ENCODE assay signal across 1 cellular context in the genomic region with DNA sequence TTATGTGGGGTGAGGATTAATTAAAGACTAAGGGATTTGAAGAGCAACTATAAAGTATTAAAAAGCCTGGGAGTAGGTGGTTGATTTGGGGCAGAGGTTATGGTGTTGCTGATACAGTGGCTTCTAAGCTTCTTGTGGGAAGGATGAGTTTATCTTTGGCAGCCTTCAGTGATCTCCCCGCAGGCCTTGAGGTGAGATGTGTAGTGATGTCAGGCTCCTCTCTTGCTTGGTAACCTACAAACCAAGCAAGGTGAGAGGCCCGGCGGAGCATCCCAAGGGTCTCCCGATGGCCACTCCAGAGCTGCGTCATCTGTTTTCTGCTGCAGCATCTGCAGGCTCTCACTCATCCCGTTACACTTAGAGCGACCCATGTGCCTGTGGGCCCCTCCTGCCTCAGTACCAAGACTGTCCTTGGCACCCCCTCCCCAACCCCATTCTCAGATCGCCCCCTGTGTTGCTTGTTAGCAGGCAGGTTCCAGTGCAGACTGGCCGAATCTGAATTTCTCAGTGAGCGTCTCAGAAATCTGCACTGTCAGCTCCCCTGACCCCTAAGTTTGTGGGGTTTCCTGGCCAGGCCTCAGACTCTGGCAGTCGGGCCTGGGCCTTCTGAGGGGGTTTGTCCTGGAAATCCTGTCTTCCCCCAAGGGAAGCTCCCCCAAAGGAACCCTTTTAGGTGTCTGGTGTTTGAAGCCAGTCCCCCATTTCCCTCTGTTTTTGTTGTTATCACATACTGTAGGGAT.
A peak's percentile ranks its signal among the peaks of the same experiment; 100 is the strongest.
TF ChIP-seq lines count a peak whose summit lies in the region.

No MANE protein-coding gene starts in this region.

TF ChIP-seq in K562, 482 proteins besides CTCF, POLR2A, EP300 and RAD21 (continued from another document and continues in another):
- TF ChIP-seq, protein P1, sequence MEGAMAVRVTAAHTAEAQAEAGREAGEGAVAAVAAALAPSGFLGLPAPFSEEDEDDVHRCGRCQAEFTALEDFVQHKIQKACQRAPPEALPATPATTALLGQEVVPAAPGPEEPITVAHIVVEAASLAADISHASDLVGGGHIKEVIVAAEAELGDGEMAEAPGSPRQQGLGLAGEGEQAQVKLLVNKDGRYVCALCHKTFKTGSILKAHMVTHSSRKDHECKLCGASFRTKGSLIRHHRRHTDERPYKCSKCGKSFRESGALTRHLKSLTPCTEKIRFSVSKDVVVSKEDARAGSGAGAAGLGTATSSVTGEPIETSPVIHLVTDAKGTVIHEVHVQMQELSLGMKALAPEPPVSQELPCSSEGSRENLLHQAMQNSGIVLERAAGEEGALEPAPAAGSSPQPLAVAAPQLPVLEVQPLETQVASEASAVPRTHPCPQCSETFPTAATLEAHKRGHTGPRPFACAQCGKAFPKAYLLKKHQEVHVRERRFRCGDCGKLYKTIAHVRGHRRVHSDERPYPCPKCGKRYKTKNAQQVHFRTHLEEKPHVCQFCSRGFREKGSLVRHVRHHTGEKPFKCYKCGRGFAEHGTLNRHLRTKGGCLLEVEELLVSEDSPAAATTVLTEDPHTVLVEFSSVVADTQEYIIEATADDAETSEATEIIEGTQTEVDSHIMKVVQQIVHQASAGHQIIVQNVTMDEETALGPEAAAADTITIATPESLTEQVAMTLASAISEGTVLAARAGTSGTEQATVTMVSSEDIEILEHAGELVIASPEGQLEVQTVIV (CRISPR knock-in tag; IDR thresholded peaks at IDR 0.05; ENCODE audit: borderline replicate concordance), result no peak
- peak; percentile 48; the same call in 1 of the 2 replicates for TF ChIP-seq ZBTB7A (IDR thresholded peaks at IDR 0.05; ENCODE audit: borderline replicate concordance, control insufficient read depth, low read depth, low read length)
- TF ChIP-seq, protein P2, sequence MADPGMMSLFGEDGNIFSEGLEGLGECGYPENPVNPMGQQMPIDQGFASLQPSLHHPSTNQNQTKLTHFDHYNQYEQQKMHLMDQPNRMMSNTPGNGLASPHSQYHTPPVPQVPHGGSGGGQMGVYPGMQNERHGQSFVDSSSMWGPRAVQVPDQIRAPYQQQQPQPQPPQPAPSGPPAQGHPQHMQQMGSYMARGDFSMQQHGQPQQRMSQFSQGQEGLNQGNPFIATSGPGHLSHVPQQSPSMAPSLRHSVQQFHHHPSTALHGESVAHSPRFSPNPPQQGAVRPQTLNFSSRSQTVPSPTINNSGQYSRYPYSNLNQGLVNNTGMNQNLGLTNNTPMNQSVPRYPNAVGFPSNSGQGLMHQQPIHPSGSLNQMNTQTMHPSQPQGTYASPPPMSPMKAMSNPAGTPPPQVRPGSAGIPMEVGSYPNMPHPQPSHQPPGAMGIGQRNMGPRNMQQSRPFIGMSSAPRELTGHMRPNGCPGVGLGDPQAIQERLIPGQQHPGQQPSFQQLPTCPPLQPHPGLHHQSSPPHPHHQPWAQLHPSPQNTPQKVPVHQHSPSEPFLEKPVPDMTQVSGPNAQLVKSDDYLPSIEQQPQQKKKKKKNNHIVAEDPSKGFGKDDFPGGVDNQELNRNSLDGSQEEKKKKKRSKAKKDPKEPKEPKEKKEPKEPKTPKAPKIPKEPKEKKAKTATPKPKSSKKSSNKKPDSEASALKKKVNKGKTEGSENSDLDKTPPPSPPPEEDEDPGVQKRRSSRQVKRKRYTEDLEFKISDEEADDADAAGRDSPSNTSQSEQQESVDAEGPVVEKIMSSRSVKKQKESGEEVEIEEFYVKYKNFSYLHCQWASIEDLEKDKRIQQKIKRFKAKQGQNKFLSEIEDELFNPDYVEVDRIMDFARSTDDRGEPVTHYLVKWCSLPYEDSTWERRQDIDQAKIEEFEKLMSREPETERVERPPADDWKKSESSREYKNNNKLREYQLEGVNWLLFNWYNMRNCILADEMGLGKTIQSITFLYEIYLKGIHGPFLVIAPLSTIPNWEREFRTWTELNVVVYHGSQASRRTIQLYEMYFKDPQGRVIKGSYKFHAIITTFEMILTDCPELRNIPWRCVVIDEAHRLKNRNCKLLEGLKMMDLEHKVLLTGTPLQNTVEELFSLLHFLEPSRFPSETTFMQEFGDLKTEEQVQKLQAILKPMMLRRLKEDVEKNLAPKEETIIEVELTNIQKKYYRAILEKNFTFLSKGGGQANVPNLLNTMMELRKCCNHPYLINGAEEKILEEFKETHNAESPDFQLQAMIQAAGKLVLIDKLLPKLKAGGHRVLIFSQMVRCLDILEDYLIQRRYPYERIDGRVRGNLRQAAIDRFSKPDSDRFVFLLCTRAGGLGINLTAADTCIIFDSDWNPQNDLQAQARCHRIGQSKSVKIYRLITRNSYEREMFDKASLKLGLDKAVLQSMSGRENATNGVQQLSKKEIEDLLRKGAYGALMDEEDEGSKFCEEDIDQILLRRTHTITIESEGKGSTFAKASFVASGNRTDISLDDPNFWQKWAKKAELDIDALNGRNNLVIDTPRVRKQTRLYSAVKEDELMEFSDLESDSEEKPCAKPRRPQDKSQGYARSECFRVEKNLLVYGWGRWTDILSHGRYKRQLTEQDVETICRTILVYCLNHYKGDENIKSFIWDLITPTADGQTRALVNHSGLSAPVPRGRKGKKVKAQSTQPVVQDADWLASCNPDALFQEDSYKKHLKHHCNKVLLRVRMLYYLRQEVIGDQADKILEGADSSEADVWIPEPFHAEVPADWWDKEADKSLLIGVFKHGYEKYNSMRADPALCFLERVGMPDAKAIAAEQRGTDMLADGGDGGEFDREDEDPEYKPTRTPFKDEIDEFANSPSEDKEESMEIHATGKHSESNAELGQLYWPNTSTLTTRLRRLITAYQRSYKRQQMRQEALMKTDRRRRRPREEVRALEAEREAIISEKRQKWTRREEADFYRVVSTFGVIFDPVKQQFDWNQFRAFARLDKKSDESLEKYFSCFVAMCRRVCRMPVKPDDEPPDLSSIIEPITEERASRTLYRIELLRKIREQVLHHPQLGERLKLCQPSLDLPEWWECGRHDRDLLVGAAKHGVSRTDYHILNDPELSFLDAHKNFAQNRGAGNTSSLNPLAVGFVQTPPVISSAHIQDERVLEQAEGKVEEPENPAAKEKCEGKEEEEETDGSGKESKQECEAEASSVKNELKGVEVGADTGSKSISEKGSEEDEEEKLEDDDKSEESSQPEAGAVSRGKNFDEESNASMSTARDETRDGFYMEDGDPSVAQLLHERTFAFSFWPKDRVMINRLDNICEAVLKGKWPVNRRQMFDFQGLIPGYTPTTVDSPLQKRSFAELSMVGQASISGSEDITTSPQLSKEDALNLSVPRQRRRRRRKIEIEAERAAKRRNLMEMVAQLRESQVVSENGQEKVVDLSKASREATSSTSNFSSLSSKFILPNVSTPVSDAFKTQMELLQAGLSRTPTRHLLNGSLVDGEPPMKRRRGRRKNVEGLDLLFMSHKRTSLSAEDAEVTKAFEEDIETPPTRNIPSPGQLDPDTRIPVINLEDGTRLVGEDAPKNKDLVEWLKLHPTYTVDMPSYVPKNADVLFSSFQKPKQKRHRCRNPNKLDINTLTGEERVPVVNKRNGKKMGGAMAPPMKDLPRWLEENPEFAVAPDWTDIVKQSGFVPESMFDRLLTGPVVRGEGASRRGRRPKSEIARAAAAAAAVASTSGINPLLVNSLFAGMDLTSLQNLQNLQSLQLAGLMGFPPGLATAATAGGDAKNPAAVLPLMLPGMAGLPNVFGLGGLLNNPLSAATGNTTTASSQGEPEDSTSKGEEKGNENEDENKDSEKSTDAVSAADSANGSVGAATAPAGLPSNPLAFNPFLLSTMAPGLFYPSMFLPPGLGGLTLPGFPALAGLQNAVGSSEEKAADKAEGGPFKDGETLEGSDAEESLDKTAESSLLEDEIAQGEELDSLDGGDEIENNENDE (IDR thresholded peaks at IDR 0.05; ENCODE audit: low read depth, low read length), result no peak
- TF ChIP-seq ATF1 (CRISPR knock-in tag; IDR thresholded peaks at IDR 0.05), result no peak
- no peak for TF ChIP-seq ATF1 (tag; IDR thresholded peaks at IDR 0.05)
- no peak for TF ChIP-seq DIDO1 (tag; IDR thresholded peaks at IDR 0.05; ENCODE audit: low read depth)
- TF ChIP-seq PRPF4 (IDR thresholded peaks at IDR 0.05; ENCODE audit: insufficient read depth, low read depth, low read length, poor library complexity, severe bottlenecking), result no peak
- TF ChIP-seq ARID1B (IDR thresholded peaks at IDR 0.05), result peak; percentile 52; the same call in 1 of the 2 replicates
- no peak for TF ChIP-seq SUPT5H (IDR thresholded peaks at IDR 0.05)
- TF ChIP-seq ZNF584 (CRISPR knock-in tag; IDR thresholded peaks at IDR 0.05; ENCODE audit: low read depth), result no peak
- no peak for TF ChIP-seq STAT6 (CRISPR knock-in tag; IDR thresholded peaks at IDR 0.05)
- no peak for TF ChIP-seq CHD2 (IDR thresholded peaks at IDR 0.05; ENCODE audit: low read depth, low read length)
- TF ChIP-seq, protein P3, sequence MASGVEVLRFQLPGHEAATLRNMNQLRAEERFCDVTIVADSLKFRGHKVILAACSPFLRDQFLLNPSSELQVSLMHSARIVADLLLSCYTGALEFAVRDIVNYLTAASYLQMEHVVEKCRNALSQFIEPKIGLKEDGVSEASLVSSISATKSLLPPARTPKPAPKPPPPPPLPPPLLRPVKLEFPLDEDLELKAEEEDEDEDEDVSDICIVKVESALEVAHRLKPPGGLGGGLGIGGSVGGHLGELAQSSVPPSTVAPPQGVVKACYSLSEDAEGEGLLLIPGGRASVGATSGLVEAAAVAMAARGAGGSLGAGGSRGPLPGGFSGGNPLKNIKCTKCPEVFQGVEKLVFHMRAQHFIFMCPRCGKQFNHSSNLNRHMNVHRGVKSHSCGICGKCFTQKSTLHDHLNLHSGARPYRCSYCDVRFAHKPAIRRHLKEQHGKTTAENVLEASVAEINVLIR (CRISPR knock-in tag; IDR thresholded peaks at IDR 0.05), result no peak
- no peak for TF ChIP-seq GATAD2B (IDR thresholded peaks at IDR 0.05; ENCODE audit: borderline replicate concordance)
- TF ChIP-seq GTF2B (IDR thresholded peaks at IDR 0.05; ENCODE audit: extremely low read depth, insufficient read length), result no peak
- TF ChIP-seq, protein P4, sequence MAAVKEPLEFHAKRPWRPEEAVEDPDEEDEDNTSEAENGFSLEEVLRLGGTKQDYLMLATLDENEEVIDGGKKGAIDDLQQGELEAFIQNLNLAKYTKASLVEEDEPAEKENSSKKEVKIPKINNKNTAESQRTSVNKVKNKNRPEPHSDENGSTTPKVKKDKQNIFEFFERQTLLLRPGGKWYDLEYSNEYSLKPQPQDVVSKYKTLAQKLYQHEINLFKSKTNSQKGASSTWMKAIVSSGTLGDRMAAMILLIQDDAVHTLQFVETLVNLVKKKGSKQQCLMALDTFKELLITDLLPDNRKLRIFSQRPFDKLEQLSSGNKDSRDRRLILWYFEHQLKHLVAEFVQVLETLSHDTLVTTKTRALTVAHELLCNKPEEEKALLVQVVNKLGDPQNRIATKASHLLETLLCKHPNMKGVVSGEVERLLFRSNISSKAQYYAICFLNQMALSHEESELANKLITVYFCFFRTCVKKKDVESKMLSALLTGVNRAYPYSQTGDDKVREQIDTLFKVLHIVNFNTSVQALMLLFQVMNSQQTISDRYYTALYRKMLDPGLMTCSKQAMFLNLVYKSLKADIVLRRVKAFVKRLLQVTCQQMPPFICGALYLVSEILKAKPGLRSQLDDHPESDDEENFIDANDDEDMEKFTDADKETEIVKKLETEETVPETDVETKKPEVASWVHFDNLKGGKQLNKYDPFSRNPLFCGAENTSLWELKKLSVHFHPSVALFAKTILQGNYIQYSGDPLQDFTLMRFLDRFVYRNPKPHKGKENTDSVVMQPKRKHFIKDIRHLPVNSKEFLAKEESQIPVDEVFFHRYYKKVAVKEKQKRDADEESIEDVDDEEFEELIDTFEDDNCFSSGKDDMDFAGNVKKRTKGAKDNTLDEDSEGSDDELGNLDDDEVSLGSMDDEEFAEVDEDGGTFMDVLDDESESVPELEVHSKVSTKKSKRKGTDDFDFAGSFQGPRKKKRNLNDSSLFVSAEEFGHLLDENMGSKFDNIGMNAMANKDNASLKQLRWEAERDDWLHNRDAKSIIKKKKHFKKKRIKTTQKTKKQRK (IDR thresholded peaks at IDR 0.05; ENCODE audit: borderline replicate concordance, low read depth, low read length), result no peak
- 0 out of 2 replicates have a peak, but pooled peaks have one; percentile 1 for TF ChIP-seq JUNB (CRISPR knock-in tag; conservative IDR thresholded peaks at IDR 0.05)
- TF ChIP-seq SIX5 (IDR thresholded peaks at IDR 0.05; ENCODE audit: borderline replicate concordance in 1 of 2, insufficient read depth in 1 of 2, low read depth in 1 of 2, low read length in 2 of 2), result no peak
- peak; percentile 60; the same call in 1 of the 2 replicates for TF ChIP-seq ZNF766 (CRISPR knock-in tag; conservative IDR thresholded peaks at IDR 0.05)
- TF ChIP-seq ZSCAN32 (CRISPR knock-in tag; IDR thresholded peaks at IDR 0.05), result no peak
- peak; percentile 57; the same call in 1 of the 2 replicates for TF ChIP-seq TCF15 (CRISPR knock-in tag; IDR thresholded peaks at IDR 0.05)
- no peak for TF ChIP-seq POLR2AphosphoS2 (IDR thresholded peaks at IDR 0.05; ENCODE audit: low read length)
- TF ChIP-seq, protein P5, sequence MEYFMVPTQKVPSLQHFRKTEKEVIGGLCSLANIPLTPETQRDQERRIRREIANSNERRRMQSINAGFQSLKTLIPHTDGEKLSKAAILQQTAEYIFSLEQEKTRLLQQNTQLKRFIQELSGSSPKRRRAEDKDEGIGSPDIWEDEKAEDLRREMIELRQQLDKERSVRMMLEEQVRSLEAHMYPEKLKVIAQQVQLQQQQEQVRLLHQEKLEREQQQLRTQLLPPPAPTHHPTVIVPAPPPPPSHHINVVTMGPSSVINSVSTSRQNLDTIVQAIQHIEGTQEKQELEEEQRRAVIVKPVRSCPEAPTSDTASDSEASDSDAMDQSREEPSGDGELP (CRISPR knock-in tag; IDR thresholded peaks at IDR 0.05; ENCODE audit: borderline replicate concordance), result peak; percentile 9; the same call in 1 of the 2 replicates
- no peak for TF ChIP-seq SNRNP70 (optimal IDR thresholded peaks at IDR 0.05; ENCODE audit: low read depth, low read length)
- TF ChIP-seq MYBL2 (IDR thresholded peaks at IDR 0.05; ENCODE audit: low read depth), result no peak
- no peak for TF ChIP-seq MYBL2 (CRISPR knock-in tag; IDR thresholded peaks at IDR 0.05; ENCODE audit: borderline replicate concordance)
